Comparison of ENCODE assay signal across 20 cellular contexts in genomic region chr15:57782731-57783130, GRCh38.
"Had no signal": no experiment of that assay in that cellular context is flagged by ENCODE, and none has a peak within 500 bp of the region (broad histone marks: within the 10 kb centered on the region; RNA-seq: fewer than 3 reads in every experiment).

No MANE protein-coding gene starts in this region.

- ATAC-seq: activated CD8-positive, alpha-beta T cell treated with anti-CD3 and anti-CD28 coated beads for 36 hours; activated naive CD8-positive, alpha-beta T cell treated with anti-CD3 and anti-CD28 coated beads, Interleukin-2, amount 50 U/mL, for 24 hours; body of pancreas; left lobe of liver; naive thymus-derived CD8-positive, alpha-beta T cell; stimulated activated naive CD8-positive, alpha-beta T cell treated with anti-CD3 and anti-CD28 coated beads, Interleukin-15, Interleukin-2, amounts not matched to agents 100 U/mL and 50 U/mL, for 24 hours had no signal

- H3K36me3 ChIP-seq: cardiac muscle cell, neural progenitor cell, thyroid gland had no signal

- H3K27ac Mint-ChIP-seq: activated CD4-positive, alpha-beta T cell treated with anti-CD3 and anti-CD28 coated beads, Interleukin-2, amount 10 ng/mL, durations not matched to agents 7 days and 5 days; activated CD8-positive, alpha-beta T cell treated with anti-CD3 and anti-CD28 coated beads for 36 hours; activated naive CD8-positive, alpha-beta T cell treated with anti-CD3 and anti-CD28 coated beads, Interleukin-2, amount 50 U/mL, for 24 hours; activated T-helper 1 cell treated with anti-CD3 and anti-CD28 coated beads, Interleukin-12 subunit alpha, Interleukin-12 subunit beta, Interleukin-2, Interleukin-4 antibody, amounts not matched to agents 30 ng/mL and 10 ng/mL and 1 ng/mL, durations not matched to agents 14 hours and 24 hours and 36 hours; naive thymus-derived CD8-positive, alpha-beta T cell; neural progenitor cell; progenitor cell of endocrine pancreas had no signal

- H3K9ac ChIP-seq: neural progenitor cell had no signal

- DNase-seq: activated CD4-positive, alpha-beta T cell treated with anti-CD3 and anti-CD28 coated beads, Interleukin-2, amount 10 ng/mL, durations not matched to agents 7 days and 5 days; activated CD8-positive, alpha-beta T cell treated with anti-CD3 and anti-CD28 coated beads for 36 hours; activated gamma-delta T cell; activated naive CD4-positive, alpha-beta T cell treated with anti-CD3 and anti-CD28 coated beads, Interleukin-2, amount 50 U/mL, for 16 hours; activated naive CD8-positive, alpha-beta T cell treated with anti-CD3 and anti-CD28 coated beads, Interleukin-2, amount 50 U/mL, for 24 hours; body of pancreas; cortex of kidney; naive thymus-derived CD8-positive, alpha-beta T cell; retina; stimulated activated CD4-positive, alpha-beta T cell treated with anti-CD3 and anti-CD28 coated beads, Interleukin-4, amount 100 ng/mL, for 4 hours; stimulated activated naive CD8-positive, alpha-beta T cell treated with anti-CD3 and anti-CD28 coated beads, Interleukin-15, Interleukin-2, amounts not matched to agents 100 U/mL and 50 U/mL, for 24 hours; substantia nigra; thyroid gland had no signal

- H3K4me1 ChIP-seq: body of pancreas, neural progenitor cell, thyroid gland had no signal

- H3K4me2 ChIP-seq: neural progenitor cell had no signal

- H3K9me3 ChIP-seq: body of pancreas, thyroid gland had no signal

- H3K9me3 Mint-ChIP-seq: activated CD8-positive, alpha-beta T cell treated with anti-CD3 and anti-CD28 coated beads for 36 hours; activated naive CD8-positive, alpha-beta T cell treated with anti-CD3 and anti-CD28 coated beads, Interleukin-2, amount 50 U/mL, for 24 hours; activated T-helper 1 cell treated with anti-CD3 and anti-CD28 coated beads, Interleukin-12 subunit alpha, Interleukin-12 subunit beta, Interleukin-2, Interleukin-4 antibody, amounts not matched to agents 30 ng/mL and 10 ng/mL and 1 ng/mL, durations not matched to agents 14 hours and 24 hours and 36 hours; naive thymus-derived CD8-positive, alpha-beta T cell; neural progenitor cell had no signal

- H3K27me3 ChIP-seq: body of pancreas, cardiac muscle cell, neural progenitor cell, thyroid gland had no signal

- H3K4me1 Mint-ChIP-seq: neural progenitor cell had no signal

- H3K4me3 Mint-ChIP-seq: activated CD4-positive, alpha-beta T cell treated with anti-CD3 and anti-CD28 coated beads, Interleukin-2, amount 10 ng/mL, durations not matched to agents 7 days and 5 days; activated CD8-positive, alpha-beta T cell treated with anti-CD3 and anti-CD28 coated beads for 36 hours; activated naive CD8-positive, alpha-beta T cell treated with anti-CD3 and anti-CD28 coated beads, Interleukin-2, amount 50 U/mL, for 24 hours; activated T-helper 1 cell treated with anti-CD3 and anti-CD28 coated beads, Interleukin-12 subunit alpha, Interleukin-12 subunit beta, Interleukin-2, Interleukin-4 antibody, amounts not matched to agents 30 ng/mL and 10 ng/mL and 1 ng/mL, durations not matched to agents 14 hours and 24 hours and 36 hours; naive thymus-derived CD8-positive, alpha-beta T cell; neural progenitor cell had no signal

- H2AFZ ChIP-seq: neural progenitor cell had no signal

- H3K36me3 Mint-ChIP-seq: neural progenitor cell had no signal

- H3K27ac ChIP-seq: body of pancreas, cardiac muscle cell, epithelial cell of prostate, neural progenitor cell, thyroid gland had no signal

- H3K4me3 ChIP-seq: body of pancreas, cardiac muscle cell, lung, neural progenitor cell, thyroid gland had no signal

- H3K27me3 Mint-ChIP-seq: activated naive CD8-positive, alpha-beta T cell treated with anti-CD3 and anti-CD28 coated beads, Interleukin-2, amount 50 U/mL, for 24 hours had no signal
